1 cellular context compared by ENCODE assay signal in genomic region chr6:32149577-32149845, GRCh38.
TF ChIP-seq lines count a peak whose summit lies in the region.

No MANE protein-coding gene starts in this region.

TF ChIP-seq in WTC11, 78 proteins besides CTCF, POLR2A, EP300 and RAD21:
- no peak for TF ChIP-seq MAX (CRISPR knock-in tag; IDR thresholded peaks at IDR 0.05)
- TF ChIP-seq ATF1 (CRISPR knock-in tag; IDR thresholded peaks at IDR 0.05) = no peak
- TF ChIP-seq USF1 (CRISPR knock-in tag; IDR thresholded peaks at IDR 0.05) = no peak
- no peak for TF ChIP-seq MYBL2 (CRISPR knock-in tag; IDR thresholded peaks at IDR 0.05)
- no peak for TF ChIP-seq GABPB1 (CRISPR knock-in tag; IDR thresholded peaks at IDR 0.05)
- TF ChIP-seq PREB (CRISPR knock-in tag; IDR thresholded peaks at IDR 0.05; ENCODE audit: borderline replicate concordance) = no peak
- TF ChIP-seq RELA (CRISPR knock-in tag; IDR thresholded peaks at IDR 0.05; ENCODE audit: borderline replicate concordance) = no peak
- TF ChIP-seq PRDM15 (CRISPR knock-in tag; IDR thresholded peaks at IDR 0.05) = no peak
- no peak for TF ChIP-seq KAT7 (CRISPR knock-in tag; IDR thresholded peaks at IDR 0.05; ENCODE audit: borderline replicate concordance)
- TF ChIP-seq ZNF317 (CRISPR knock-in tag; IDR thresholded peaks at IDR 0.05; ENCODE audit: borderline replicate concordance, low read depth) = no peak
- TF ChIP-seq USF2 (CRISPR knock-in tag; IDR thresholded peaks at IDR 0.05) = no peak
- no peak for TF ChIP-seq JAZF1 (CRISPR knock-in tag; IDR thresholded peaks at IDR 0.05)
- no peak for TF ChIP-seq NR1H2 (CRISPR knock-in tag; IDR thresholded peaks at IDR 0.05)
- no peak for TF ChIP-seq ZNF232 (CRISPR knock-in tag; IDR thresholded peaks at IDR 0.05)
- no peak for TF ChIP-seq ELF4 (CRISPR knock-in tag; IDR thresholded peaks at IDR 0.05; ENCODE audit: low read depth)
- no peak for TF ChIP-seq ZNF121 (CRISPR knock-in tag; IDR thresholded peaks at IDR 0.05)
- no peak for TF ChIP-seq ZBTB21 (CRISPR knock-in tag; IDR thresholded peaks at IDR 0.05; ENCODE audit: borderline replicate concordance)
- TF ChIP-seq SOX15 (CRISPR knock-in tag; IDR thresholded peaks at IDR 0.05) = no peak
- TF ChIP-seq ZBTB43 (CRISPR knock-in tag; IDR thresholded peaks at IDR 0.05) = no peak
- TF ChIP-seq E2F4 (CRISPR knock-in tag; IDR thresholded peaks at IDR 0.05; ENCODE audit: borderline replicate concordance, low read depth) = no peak
